Comparison of ENCODE assay signal across 14 cellular contexts in the genomic region with DNA sequence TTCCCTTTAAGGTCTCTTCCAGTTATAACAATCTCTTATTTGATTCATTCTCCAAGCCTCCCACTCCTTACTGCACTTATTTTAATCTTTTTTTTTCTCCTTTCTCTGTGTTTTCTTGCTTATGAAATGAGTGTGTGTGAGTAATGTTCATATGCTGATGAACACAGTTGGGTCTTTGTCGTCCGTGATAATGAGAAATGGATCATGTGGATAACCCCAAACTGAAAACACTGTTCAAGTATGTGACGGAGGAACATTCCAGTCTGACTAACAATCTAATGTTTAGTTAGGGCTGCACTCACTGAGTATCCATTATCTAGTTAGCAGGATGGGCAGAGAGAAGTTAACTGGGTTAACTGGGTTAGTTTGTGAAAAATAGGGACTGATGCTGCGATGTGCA.
DNase-seq lines count a peak whose midpoint lies in the region; ATAC-seq and TF ChIP-seq lines count a peak whose summit lies in the region.
"Had no signal": no experiment of that assay in that cellular context is flagged by ENCODE, and none has a peak within 500 bp of the region (broad histone marks: within the 10 kb centered on the region; RNA-seq: fewer than 3 reads in every experiment).

No MANE protein-coding gene starts in this region.

- H3K36me3 ChIP-seq in ACC112 (ENCODE audit: insufficient read depth, low read length), result no peaks in the 10 kb centered on the region

- no peaks in the 10 kb centered on the region for H3K27me3 Mint-ChIP-seq in mesothelial cell of epicardium (ENCODE audit: low read depth)

- H3K4me3 Mint-ChIP-seq in mesothelial cell of epicardium, result no peak overlapping the region
- H3K4me3 Mint-ChIP-seq: CD8-positive, alpha-beta T cell had no signal

- H3K27ac ChIP-seq in ACC112 (ENCODE audit: low read depth, low read length), result peak overlapping the region; percentile 84
- H3K27ac ChIP-seq: KMS-11, parathyroid adenoma had no signal

- no peak overlapping the region for H3K4me3 ChIP-seq in ACC112 (ENCODE audit: low read depth, low read length)
- no peak overlapping the region for H3K4me3 ChIP-seq in astrocyte of the cerebellum (ENCODE audit: low read depth, low read length)

- TF ChIP-seq CTCF in astrocyte of the cerebellum (IDR thresholded peaks at IDR 0.05; ENCODE audit: low read depth, low read length, missing control alignments), result no peak
- no peak for TF ChIP-seq CTCF in mesothelial cell of epicardium (IDR thresholded peaks at IDR 0.05; ENCODE audit: unreplicated experiment)

- H3K27ac Mint-ChIP-seq in mesothelial cell of epicardium, result no peak overlapping the region
- H3K27ac Mint-ChIP-seq: CD8-positive, alpha-beta T cell had no signal

- peaks cover 3% of the 10 kb centered on the region for H3K4me1 Mint-ChIP-seq in mesothelial cell of epicardium

- peak; percentile 75 for DNase-seq in GM04503 (ENCODE audit: low read depth)
- peak; percentile 55 for DNase-seq in astrocyte of the cerebellum (ENCODE audit: low read depth)
- peak; percentile 48 for DNase-seq in kidney glomerular epithelial cell (lab: John Stamatoyannopoulos, UW)
- no peak for DNase-seq in NCI-H69 (lab: John Stamatoyannopoulos, UW)
- no peak for DNase-seq in mesothelial cell of epicardium (ENCODE audit: low spot score in 2 of 2, unreplicated experiment in 2 of 2)
- no peak for DNase-seq in NCI-H446 (lab: John Stamatoyannopoulos, UW)
- DNase-seq: activated CD8-positive, alpha-beta memory T cell treated with anti-CD3 and anti-CD28 coated beads, Interleukin-2, amount 50 U/mL, for 4 hours; CD8-positive, alpha-beta T cell; kidney; NCI-H524 treated with DMSO at 0.1 percent for 48 hours had no signal

- in situ Hi-C loops in astrocyte of the cerebellum (cut with HindIII; ENCODE audit: low sequenced_read_pairs), result no loop called here

- peaks cover 33% of the 10 kb centered on the region for H3K4me1 ChIP-seq in ACC112 (ENCODE audit: control insufficient read depth, insufficient read depth, low read length, unreplicated experiment)
- H3K4me1 ChIP-seq: parathyroid adenoma had no signal

- no peak for ATAC-seq in HG03025 (IDR thresholded peaks at IDR 0.05; ENCODE audit: low FRiP score, unreplicated experiment)
- ATAC-seq: CD8-positive, alpha-beta T cell had no signal

- H3K9me3 Mint-ChIP-seq in mesothelial cell of epicardium, result no peaks in the 10 kb centered on the region
- H3K9me3 Mint-ChIP-seq: CD8-positive, alpha-beta T cell had no signal

- H3K79me2 ChIP-seq in ACC112 (ENCODE audit: control insufficient read depth, insufficient read depth, low read length, unreplicated experiment), result no peaks in the 10 kb centered on the region
- H3K79me2 ChIP-seq: parathyroid adenoma had no signal

- no peaks in the 10 kb centered on the region for H3K36me3 Mint-ChIP-seq in mesothelial cell of epicardium
- H3K36me3 Mint-ChIP-seq: CD8-positive, alpha-beta T cell had no signal

- H2AFZ ChIP-seq in ACC112 (ENCODE audit: low read length, unreplicated experiment), result peak overlapping the region; percentile 78
- H2AFZ ChIP-seq: parathyroid adenoma had no signal

- H3K27me3 ChIP-seq in ACC112 (ENCODE audit: insufficient read depth, low read length), result no peaks in the 10 kb centered on the region

Comparison
In these comparisons a context has a peak if more than half of its experiments do, and no peak if none do; other contexts are left out.
1. DNase-seq: peak in GM04503 (single experiment), astrocyte of the cerebellum (single experiment) and kidney glomerular epithelial cell (single experiment); none in NCI-H69 (single experiment), mesothelial cell of epicardium (0 of 2) and NCI-H446 (0 of 2).